Comparison of ENCODE assay signal across 1 cellular context in genomic region chr14:103693514-103693913, GRCh38.
TF ChIP-seq lines count a peak whose summit lies in the region.

No MANE protein-coding gene starts in this region.

TF ChIP-seq in K562, 482 proteins besides CTCF, POLR2A, EP300 and RAD21:
- TF ChIP-seq ATF6 (CRISPR knock-in tag; IDR thresholded peaks at IDR 0.05): no peak
- 0 out of 2 replicates have a peak, but pooled peaks have one; percentile 21 for TF ChIP-seq POLR2G (IDR thresholded peaks at IDR 0.05; ENCODE audit: low read depth, low read length)
TF ChIP-seq in K562: peak in this region for 1.
